ENCODE assay signal across 12 cellular contexts in the genomic region with DNA sequence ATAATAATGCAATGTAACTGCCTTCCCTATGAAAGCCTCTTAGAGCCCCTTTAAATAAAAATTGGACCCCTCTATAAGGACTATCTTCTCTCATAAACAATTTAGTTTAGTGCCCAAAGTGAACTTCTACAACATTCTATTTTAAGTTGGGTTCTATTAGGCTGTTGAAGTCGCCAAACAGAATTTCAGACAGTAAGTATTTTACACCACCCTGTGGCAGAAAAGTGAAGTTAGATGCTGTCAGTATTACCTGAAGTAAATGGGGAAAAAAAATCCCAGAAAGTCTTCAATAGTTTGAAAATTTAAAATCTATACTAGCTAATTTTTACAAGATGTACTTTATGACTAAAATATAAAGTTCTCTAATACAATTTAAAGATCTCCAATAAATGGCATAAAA. TPM values are rescaled to one million over a fixed set of nuclear protein-coding genes. Genes with fewer than 3 reads are reported as not detected.
DNase-seq lines count a peak whose midpoint lies in the region; ATAC-seq and TF ChIP-seq lines count a peak whose summit lies in the region.
"Had no signal": no experiment of that assay in that cellular context is flagged by ENCODE, and none has a peak within 500 bp of the region (broad histone marks: within the 10 kb centered on the region; RNA-seq: fewer than 3 reads in every experiment).

No MANE protein-coding gene starts in this region.

- no peak overlapping the region for H3K27ac ChIP-seq in adrenal gland

- no peak for TF ChIP-seq POLR2A in adrenal gland (IDR thresholded peaks at IDR 0.05)

- H3K36me3 ChIP-seq in adrenal gland (replicated peaks in 1 of 2) = no peaks in the 10 kb centered on the region

- intact Hi-C loops in adrenal gland (cut with DNase I) = loop anchor here in 1 of 2 donors (10.0 kb wide), 1 partner anchor 118 kb away; no protein-coding TSS in a partner anchor
- intact Hi-C loops in left ventricle myocardium superior (cut with micrococcal nuclease) = no loop called here

- TF ChIP-seq CTCF in AG09319 (IDR thresholded peaks at IDR 0.05; ENCODE audit: low read depth, low read length) (peak; percentile 25), HFF-Myc (IDR thresholded peaks at IDR 0.05; ENCODE audit: low read depth, low read length, missing control alignments) (peak; percentile 19), adrenal gland (IDR thresholded peaks at IDR 0.05) (peak in 5 of 6 experiments; percentile 15 to 49 (median 36))

- H3K9me3 ChIP-seq in adrenal gland (replicated peaks in 1 of 3) = no peaks in the 10 kb centered on the region

- peaks cover 0 to 3% of the 10 kb centered on the region in 2 donors for H3K4me1 ChIP-seq in adrenal gland (replicated peaks in 1 of 2)

- ATAC-seq in GM18873 (IDR thresholded peaks at IDR 0.05; ENCODE audit: low FRiP score, unreplicated experiment) (no peak), left ventricle myocardium superior (no peak), GM21529 (IDR thresholded peaks at IDR 0.05; ENCODE audit: unreplicated experiment) (no peak)

- no peak for DNase-seq in AG09319 (ENCODE audit: extremely low read depth, low read depth)
- DNase-seq in HFF-Myc (ENCODE audit: extremely low read depth, low read depth) = no peak
- no peak for DNase-seq in adrenal gland
- peak; percentile 4 for DNase-seq in kidney tubule cell (ENCODE audit: low spot score)
- DNase-seq in activated naive CD4-positive, alpha-beta T cell treated with anti-CD3 and anti-CD28 coated beads, Interleukin-2, amount 50 U/mL, for 16 hours = no peak
- DNase-seq in left ventricle myocardium superior = no peak
- DNase-seq: caudate nucleus, GF-D8, GOT3, MV-4-11 had no signal

- WGBS in adrenal gland, 4 donors = 40 to 55% (median 47%) methylated on average over 1 of the region's 1 CpG

- H3K4me3 ChIP-seq in HFF-Myc (replicated peaks; ENCODE audit: low read depth, low read length) (no peak overlapping the region), adrenal gland (no peak overlapping the region)

- no peaks in the 10 kb centered on the region for H3K27me3 ChIP-seq in adrenal gland

RNA-seq across cellular contexts. Expression of a gene that starts 29.5 kb away (rescaled TPM):
- 10 to 100 TPM; 19.2 to 62.4 (median 36.1) TPM for total RNA-seq in adrenal gland
- polyA plus RNA-seq in adrenal gland = 10 to 100 TPM; 25.2 to 30.8 (median 29.8) TPM
- total RNA-seq in left ventricle myocardium superior = 6.2 TPM
